ENCODE assay signal across 8 cellular contexts in genomic region chr14:76917158-76917596, GRCh38.
A peak's percentile ranks its signal among the peaks of the same experiment; 100 is the strongest.
DNase-seq lines count a peak whose midpoint lies in the region; ATAC-seq lines count a peak whose summit lies in the region.

No MANE protein-coding gene starts in this region.

- H3K27ac ChIP-seq in skin epidermis, result peak overlapping the region in 20 of 21 experiments; percentile 72 to 98 (median 89)

- peaks cover 39% of the 10 kb centered on the region for H3K4me1 ChIP-seq in adipocyte (ENCODE audit: control insufficient read depth, insufficient read depth, low read length)

- peak overlapping the region; percentile 83 for H3K9ac ChIP-seq in adipocyte (ENCODE audit: low read length)

- H3K4me3 ChIP-seq in adipocyte (ENCODE audit: low read length) (no peak overlapping the region), skin epidermis (no peak overlapping the region)

- DNase-seq in EL (peak; percentile 79), NCI-H146 treated with DMSO at 0.1 percent for 48 hours (lab: John Stamatoyannopoulos, UW; ENCODE audit: unreplicated experiment) (peak; percentile 26), adipocyte (ENCODE audit: low read depth) (peak; percentile 88), hepatic stellate cell (ENCODE audit: low spot score) (peak; percentile 76), globus pallidus (ENCODE audit: low spot score) (no peak)

- H3K27me3 ChIP-seq in adipocyte (replicated peaks; ENCODE audit: control insufficient read depth, insufficient read depth, low read length), result no peaks in the 10 kb centered on the region

- ATAC-seq in HG03342 (IDR thresholded peaks at IDR 0.05; ENCODE audit: unreplicated experiment) (no peak), GM19452 (IDR thresholded peaks at IDR 0.05; ENCODE audit: unreplicated experiment) (no peak)

- no peaks in the 10 kb centered on the region for H3K36me3 ChIP-seq in adipocyte (ENCODE audit: control insufficient read depth, insufficient read depth, low read length, severe bottlenecking)

- no peaks in the 10 kb centered on the region for H3K9me3 ChIP-seq in adipocyte (ENCODE audit: control insufficient read depth, low read length)
